Comparison of ENCODE assay signal across 1 cellular context in the genomic region with DNA sequence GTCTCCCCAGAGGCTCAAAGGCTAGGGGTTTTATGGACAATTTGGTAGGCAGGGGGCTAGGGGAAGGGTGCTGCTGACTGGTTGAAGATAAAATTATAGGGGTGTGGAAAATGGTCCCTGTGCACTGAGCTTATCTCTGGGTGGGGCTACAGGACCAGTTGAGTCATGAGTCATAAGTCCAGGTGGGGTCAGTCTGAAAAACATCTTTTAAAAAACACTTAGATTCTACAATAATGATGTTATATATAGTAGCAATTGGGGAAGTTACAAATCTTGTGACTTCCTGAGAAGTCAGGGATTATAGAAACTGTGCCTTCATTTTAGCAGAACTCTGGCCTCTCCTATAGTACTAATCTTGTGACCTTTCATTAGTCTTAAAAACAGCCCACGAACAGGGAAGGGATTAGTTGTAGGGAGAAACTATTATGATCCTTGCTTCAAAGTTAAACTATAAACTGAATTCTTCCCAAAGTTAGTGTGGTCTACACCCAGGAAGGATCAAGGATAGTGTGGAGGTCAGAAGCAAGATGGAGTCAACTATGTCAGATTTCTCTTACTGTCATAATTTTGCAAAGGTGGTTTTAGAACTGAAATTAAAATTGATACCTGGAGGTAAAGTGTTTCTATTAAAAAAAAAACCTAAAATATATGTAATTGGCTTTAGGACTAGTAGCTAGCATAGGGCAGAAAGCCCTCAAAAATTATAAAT.
TF ChIP-seq lines count a peak whose summit lies in the region.

No MANE protein-coding gene starts in this region.

TF ChIP-seq in K562, 482 proteins besides CTCF, POLR2A, EP300 and RAD21 (continued from another document and continues in another):
- no peak for TF ChIP-seq STAT5B (CRISPR knock-in tag; IDR thresholded peaks at IDR 0.05)
- no peak for TF ChIP-seq U2AF1 (optimal IDR thresholded peaks at IDR 0.05; ENCODE audit: low read depth, low read length)
- TF ChIP-seq NR1H2 (CRISPR knock-in tag; IDR thresholded peaks at IDR 0.05), result no peak
- peak; percentile 68 for TF ChIP-seq GTF2A2 (tag; IDR thresholded peaks at IDR 0.05)
- peak; percentile 62; the same call in 1 of the 2 replicates for TF ChIP-seq ZNF586 (CRISPR knock-in tag; conservative IDR thresholded peaks at IDR 0.05)
- TF ChIP-seq OTX1 (CRISPR knock-in tag; IDR thresholded peaks at IDR 0.05), result no peak
- no peak for TF ChIP-seq MAFG (tag; conservative IDR thresholded peaks at IDR 0.05)
- TF ChIP-seq, protein P1, sequence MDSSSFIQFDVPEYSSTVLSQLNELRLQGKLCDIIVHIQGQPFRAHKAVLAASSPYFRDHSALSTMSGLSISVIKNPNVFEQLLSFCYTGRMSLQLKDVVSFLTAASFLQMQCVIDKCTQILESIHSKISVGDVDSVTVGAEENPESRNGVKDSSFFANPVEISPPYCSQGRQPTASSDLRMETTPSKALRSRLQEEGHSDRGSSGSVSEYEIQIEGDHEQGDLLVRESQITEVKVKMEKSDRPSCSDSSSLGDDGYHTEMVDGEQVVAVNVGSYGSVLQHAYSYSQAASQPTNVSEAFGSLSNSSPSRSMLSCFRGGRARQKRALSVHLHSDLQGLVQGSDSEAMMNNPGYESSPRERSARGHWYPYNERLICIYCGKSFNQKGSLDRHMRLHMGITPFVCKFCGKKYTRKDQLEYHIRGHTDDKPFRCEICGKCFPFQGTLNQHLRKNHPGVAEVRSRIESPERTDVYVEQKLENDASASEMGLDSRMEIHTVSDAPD (CRISPR knock-in tag; IDR thresholded peaks at IDR 0.05), result 0 out of 2 replicates have a peak, but pooled peaks have one; percentile 37
- no peak for TF ChIP-seq ILF3 (IDR thresholded peaks at IDR 0.05; ENCODE audit: borderline replicate concordance)
- TF ChIP-seq ZNF212 (CRISPR knock-in tag; IDR thresholded peaks at IDR 0.05), result no peak
- TF ChIP-seq STAG1 (CRISPR knock-in tag; IDR thresholded peaks at IDR 0.05; ENCODE audit: borderline replicate concordance), result no peak
- TF ChIP-seq MCM2 (IDR thresholded peaks at IDR 0.05; ENCODE audit: low read depth), result no peak
- no peak for TF ChIP-seq ZNF696 (CRISPR knock-in tag; conservative IDR thresholded peaks at IDR 0.05)
- no peak for TF ChIP-seq SRSF3 (IDR thresholded peaks at IDR 0.05; ENCODE audit: insufficient read depth, low read length)
- peak; percentile 53 for TF ChIP-seq DPF2 (IDR thresholded peaks at IDR 0.05)
- TF ChIP-seq FIP1L1 (IDR thresholded peaks at IDR 0.05; ENCODE audit: low read depth, low read length, poor library complexity, severe bottlenecking), result no peak
- no peak for TF ChIP-seq POLR2AphosphoS5 (IDR thresholded peaks at IDR 0.05; ENCODE audit: control insufficient read depth, insufficient read depth, low read depth, low read length)
- 0 out of 2 replicates have a peak, but pooled peaks have one; percentile 22 for TF ChIP-seq SMARCE1 (IDR thresholded peaks at IDR 0.05)
- TF ChIP-seq ZFP30 (CRISPR knock-in tag; IDR thresholded peaks at IDR 0.05; ENCODE audit: borderline replicate concordance), result no peak
- TF ChIP-seq, protein P2, sequence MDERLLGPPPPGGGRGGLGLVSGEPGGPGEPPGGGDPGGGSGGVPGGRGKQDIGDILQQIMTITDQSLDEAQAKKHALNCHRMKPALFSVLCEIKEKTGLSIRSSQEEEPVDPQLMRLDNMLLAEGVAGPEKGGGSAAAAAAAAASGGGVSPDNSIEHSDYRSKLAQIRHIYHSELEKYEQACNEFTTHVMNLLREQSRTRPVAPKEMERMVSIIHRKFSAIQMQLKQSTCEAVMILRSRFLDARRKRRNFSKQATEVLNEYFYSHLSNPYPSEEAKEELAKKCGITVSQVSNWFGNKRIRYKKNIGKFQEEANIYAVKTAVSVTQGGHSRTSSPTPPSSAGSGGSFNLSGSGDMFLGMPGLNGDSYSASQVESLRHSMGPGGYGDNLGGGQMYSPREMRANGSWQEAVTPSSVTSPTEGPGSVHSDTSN (CRISPR knock-in tag; IDR thresholded peaks at IDR 0.05; ENCODE audit: low read depth), result no peak
- TF ChIP-seq, protein P2 (tag; conservative IDR thresholded peaks at IDR 0.05; ENCODE audit: low read depth), result no peak
- TF ChIP-seq, protein P3, sequence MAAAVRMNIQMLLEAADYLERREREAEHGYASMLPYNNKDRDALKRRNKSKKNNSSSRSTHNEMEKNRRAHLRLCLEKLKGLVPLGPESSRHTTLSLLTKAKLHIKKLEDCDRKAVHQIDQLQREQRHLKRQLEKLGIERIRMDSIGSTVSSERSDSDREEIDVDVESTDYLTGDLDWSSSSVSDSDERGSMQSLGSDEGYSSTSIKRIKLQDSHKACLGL (CRISPR knock-in tag; IDR thresholded peaks at IDR 0.05; ENCODE audit: borderline replicate concordance, poor library complexity, severe bottlenecking), result no peak
- no peak for TF ChIP-seq RBM15 (IDR thresholded peaks at IDR 0.05; ENCODE audit: insufficient read depth, low read length)
- TF ChIP-seq SP1 (CRISPR knock-in tag; IDR thresholded peaks at IDR 0.05), result no peak
- no peak for TF ChIP-seq HDAC3 (IDR thresholded peaks at IDR 0.05; ENCODE audit: borderline replicate concordance, partially characterized antibody)
- peak; percentile 63; the same call in 1 of the 2 replicates for TF ChIP-seq ZNF668 (CRISPR knock-in tag; IDR thresholded peaks at IDR 0.05)
- TF ChIP-seq, protein P4, sequence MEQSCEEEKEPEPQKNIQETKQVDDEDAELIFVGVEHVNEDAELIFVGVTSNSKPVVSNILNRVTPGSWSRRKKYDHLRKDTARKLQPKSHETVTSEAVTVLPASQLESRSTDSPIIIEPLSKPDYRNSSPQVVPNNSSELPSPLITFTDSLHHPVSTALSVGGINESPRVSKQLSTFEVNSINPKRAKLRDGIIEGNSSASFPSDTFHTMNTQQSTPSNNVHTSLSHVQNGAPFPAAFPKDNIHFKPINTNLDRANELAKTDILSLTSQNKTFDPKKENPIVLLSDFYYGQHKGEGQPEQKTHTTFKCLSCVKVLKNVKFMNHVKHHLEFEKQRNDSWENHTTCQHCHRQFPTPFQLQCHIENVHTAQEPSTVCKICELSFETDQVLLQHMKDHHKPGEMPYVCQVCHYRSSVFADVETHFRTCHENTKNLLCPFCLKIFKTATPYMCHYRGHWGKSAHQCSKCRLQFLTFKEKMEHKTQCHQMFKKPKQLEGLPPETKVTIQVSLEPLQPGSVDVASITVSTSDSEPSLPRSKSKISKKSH (CRISPR knock-in tag; IDR thresholded peaks at IDR 0.05), result no peak
- TF ChIP-seq NR3C1 (CRISPR knock-in tag; IDR thresholded peaks at IDR 0.05), result no peak
- no peak for TF ChIP-seq ZNF830 (CRISPR knock-in tag; IDR thresholded peaks at IDR 0.05)
- TF ChIP-seq, protein P5, sequence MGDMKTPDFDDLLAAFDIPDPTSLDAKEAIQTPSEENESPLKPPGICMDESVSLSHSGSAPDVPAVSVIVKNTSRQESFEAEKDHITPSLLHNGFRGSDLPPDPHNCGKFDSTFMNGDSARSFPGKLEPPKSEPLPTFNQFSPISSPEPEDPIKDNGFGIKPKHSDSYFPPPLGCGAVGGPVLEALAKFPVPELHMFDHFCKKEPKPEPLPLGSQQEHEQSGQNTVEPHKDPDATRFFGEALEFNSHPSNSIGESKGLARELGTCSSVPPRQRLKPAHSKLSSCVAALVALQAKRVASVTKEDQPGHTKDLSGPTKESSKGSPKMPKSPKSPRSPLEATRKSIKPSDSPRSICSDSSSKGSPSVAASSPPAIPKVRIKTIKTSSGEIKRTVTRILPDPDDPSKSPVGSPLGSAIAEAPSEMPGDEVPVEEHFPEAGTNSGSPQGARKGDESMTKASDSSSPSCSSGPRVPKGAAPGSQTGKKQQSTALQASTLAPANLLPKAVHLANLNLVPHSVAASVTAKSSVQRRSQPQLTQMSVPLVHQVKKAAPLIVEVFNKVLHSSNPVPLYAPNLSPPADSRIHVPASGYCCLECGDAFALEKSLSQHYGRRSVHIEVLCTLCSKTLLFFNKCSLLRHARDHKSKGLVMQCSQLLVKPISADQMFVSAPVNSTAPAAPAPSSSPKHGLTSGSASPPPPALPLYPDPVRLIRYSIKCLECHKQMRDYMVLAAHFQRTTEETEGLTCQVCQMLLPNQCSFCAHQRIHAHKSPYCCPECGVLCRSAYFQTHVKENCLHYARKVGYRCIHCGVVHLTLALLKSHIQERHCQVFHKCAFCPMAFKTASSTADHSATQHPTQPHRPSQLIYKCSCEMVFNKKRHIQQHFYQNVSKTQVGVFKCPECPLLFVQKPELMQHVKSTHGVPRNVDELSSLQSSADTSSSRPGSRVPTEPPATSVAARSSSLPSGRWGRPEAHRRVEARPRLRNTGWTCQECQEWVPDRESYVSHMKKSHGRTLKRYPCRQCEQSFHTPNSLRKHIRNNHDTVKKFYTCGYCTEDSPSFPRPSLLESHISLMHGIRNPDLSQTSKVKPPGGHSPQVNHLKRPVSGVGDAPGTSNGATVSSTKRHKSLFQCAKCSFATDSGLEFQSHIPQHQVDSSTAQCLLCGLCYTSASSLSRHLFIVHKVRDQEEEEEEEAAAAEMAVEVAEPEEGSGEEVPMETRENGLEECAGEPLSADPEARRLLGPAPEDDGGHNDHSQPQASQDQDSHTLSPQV (IDR thresholded peaks at IDR 0.05), result peak; percentile 92
- no peak for TF ChIP-seq IRF2 (CRISPR knock-in tag; IDR thresholded peaks at IDR 0.05)
- no peak for TF ChIP-seq ZSCAN29 (IDR thresholded peaks at IDR 0.05)
- TF ChIP-seq ZSCAN32 (CRISPR knock-in tag; IDR thresholded peaks at IDR 0.05), result no peak
- TF ChIP-seq SMARCB1 (IDR thresholded peaks at IDR 0.05; ENCODE audit: insufficient read length, low read depth), result no peak
- no peak for TF ChIP-seq PHB (CRISPR knock-in tag; IDR thresholded peaks at IDR 0.05)
- TF ChIP-seq, protein P6, sequence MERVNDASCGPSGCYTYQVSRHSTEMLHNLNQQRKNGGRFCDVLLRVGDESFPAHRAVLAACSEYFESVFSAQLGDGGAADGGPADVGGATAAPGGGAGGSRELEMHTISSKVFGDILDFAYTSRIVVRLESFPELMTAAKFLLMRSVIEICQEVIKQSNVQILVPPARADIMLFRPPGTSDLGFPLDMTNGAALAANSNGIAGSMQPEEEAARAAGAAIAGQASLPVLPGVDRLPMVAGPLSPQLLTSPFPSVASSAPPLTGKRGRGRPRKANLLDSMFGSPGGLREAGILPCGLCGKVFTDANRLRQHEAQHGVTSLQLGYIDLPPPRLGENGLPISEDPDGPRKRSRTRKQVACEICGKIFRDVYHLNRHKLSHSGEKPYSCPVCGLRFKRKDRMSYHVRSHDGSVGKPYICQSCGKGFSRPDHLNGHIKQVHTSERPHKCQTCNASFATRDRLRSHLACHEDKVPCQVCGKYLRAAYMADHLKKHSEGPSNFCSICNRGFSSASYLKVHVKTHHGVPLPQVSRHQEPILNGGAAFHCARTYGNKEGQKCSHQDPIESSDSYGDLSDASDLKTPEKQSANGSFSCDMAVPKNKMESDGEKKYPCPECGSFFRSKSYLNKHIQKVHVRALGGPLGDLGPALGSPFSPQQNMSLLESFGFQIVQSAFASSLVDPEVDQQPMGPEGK (CRISPR knock-in tag; IDR thresholded peaks at IDR 0.05; ENCODE audit: borderline replicate concordance), result no peak
- TF ChIP-seq SIRT6 (IDR thresholded peaks at IDR 0.05; ENCODE audit: low read depth, low read length), result no peak
- no peak for TF ChIP-seq ZNF41 (CRISPR knock-in tag; conservative IDR thresholded peaks at IDR 0.05)
- peak; percentile 31; the same call in 1 of the 2 replicates for TF ChIP-seq ZNF239 (CRISPR knock-in tag; IDR thresholded peaks at IDR 0.05)
- no peak for TF ChIP-seq TBP (optimal IDR thresholded peaks at IDR 0.05; ENCODE audit: low read depth, low read length)
- TF ChIP-seq RBFOX2 (IDR thresholded peaks at IDR 0.05; ENCODE audit: low read depth, low read length), result no peak
- TF ChIP-seq SIX5 (IDR thresholded peaks at IDR 0.05; ENCODE audit: borderline replicate concordance in 1 of 2, insufficient read depth in 1 of 2, low read depth in 1 of 2, low read length in 2 of 2), result no peak
- TF ChIP-seq PTBP1 (IDR thresholded peaks at IDR 0.05; ENCODE audit: low read depth, low read length), result no peak
- TF ChIP-seq, protein P7, sequence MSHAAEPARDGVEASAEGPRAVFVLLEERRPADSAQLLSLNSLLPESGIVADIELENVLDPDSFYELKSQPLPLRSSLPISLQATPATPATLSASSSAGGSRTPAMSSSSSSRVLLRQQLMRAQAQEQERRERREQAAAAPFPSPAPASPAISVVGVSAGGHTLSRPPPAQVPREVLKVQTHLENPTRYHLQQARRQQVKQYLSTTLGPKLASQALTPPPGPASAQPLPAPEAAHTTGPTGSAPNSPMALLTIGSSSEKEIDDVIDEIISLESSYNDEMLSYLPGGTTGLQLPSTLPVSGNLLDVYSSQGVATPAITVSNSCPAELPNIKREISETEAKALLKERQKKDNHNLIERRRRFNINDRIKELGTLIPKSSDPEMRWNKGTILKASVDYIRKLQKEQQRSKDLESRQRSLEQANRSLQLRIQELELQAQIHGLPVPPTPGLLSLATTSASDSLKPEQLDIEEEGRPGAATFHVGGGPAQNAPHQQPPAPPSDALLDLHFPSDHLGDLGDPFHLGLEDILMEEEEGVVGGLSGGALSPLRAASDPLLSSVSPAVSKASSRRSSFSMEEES (CRISPR knock-in tag; IDR thresholded peaks at IDR 0.05), result no peak
- TF ChIP-seq PTRF (tag; IDR thresholded peaks at IDR 0.05), result peak; percentile 69
- TF ChIP-seq CHCHD3 (CRISPR knock-in tag; IDR thresholded peaks at IDR 0.05), result no peak
- TF ChIP-seq ZBTB1 (CRISPR knock-in tag; IDR thresholded peaks at IDR 0.05; ENCODE audit: borderline replicate concordance, low read depth), result no peak
- no peak for TF ChIP-seq SNIP1 (IDR thresholded peaks at IDR 0.05; ENCODE audit: low read depth)
- no peak for TF ChIP-seq ZBTB17 (CRISPR knock-in tag; IDR thresholded peaks at IDR 0.05)
- peak; percentile 73 for TF ChIP-seq JUND (IDR thresholded peaks at IDR 0.05; ENCODE audit: borderline replicate concordance, low read depth, low read length)
- peak; percentile 40; the same call in 1 of the 3 replicates for TF ChIP-seq JUND (tag; IDR thresholded peaks at IDR 0.05; ENCODE audit: borderline replicate concordance, low read depth, low read length)
- TF ChIP-seq NR4A1 (CRISPR knock-in tag; IDR thresholded peaks at IDR 0.05), result no peak
- TF ChIP-seq NR4A1 (tag; IDR thresholded peaks at IDR 0.05), result no peak
- no peak for TF ChIP-seq TBL1XR1 (IDR thresholded peaks at IDR 0.05; ENCODE audit: low read length in 2 of 2)
- peak; percentile 50; the same call in 1 of the 2 replicates for TF ChIP-seq ARID1B (IDR thresholded peaks at IDR 0.05)
- no peak for TF ChIP-seq BACH1 (tag; IDR thresholded peaks at IDR 0.05)
- no peak for TF ChIP-seq POLR2G (IDR thresholded peaks at IDR 0.05; ENCODE audit: low read depth, low read length)
